9 cellular contexts compared by ENCODE assay signal in the genomic region with DNA sequence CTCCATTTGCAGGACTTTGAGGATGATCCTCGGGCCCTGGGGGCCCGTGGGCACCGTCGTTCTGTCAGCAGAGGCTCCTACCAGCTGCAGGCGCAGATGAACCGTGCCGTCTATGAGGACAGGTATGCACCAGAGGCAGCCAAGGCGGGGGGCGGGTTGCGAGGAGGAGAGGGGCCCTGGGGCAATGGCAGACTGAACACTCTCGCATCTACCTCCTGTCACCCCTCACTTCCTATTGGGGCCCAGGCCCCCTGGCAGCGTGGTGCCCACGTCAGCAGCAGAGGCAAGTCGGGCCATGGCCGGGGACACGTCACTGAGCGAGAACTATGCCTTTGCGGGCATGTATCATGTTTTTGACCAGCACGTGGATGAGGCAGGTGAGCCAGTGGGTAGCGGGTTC.
"Had no signal": no experiment of that assay in that cellular context is flagged by ENCODE, and none has a peak within 500 bp of the region (broad histone marks: within the 10 kb centered on the region; RNA-seq: fewer than 3 reads in every experiment).

No MANE protein-coding gene starts in this region.

- H3K9me3 Mint-ChIP-seq: HFFc6, IgD-negative memory B cell had no signal

- H3K27ac ChIP-seq: GM23248, HL-60 had no signal

- H3K9me3 ChIP-seq: HAP-1 had no signal

- DNase-seq: GM23248, GOT3, H7, HFFc6 had no signal

- H3K27ac Mint-ChIP-seq: HFFc6 had no signal

- H3K4me3 ChIP-seq: HAP-1 had no signal

- FAIRE-seq: HepG2 had no signal

- H2AFZ ChIP-seq: GM23248 had no signal

- H3K27me3 Mint-ChIP-seq: IgD-negative memory B cell had no signal

- ATAC-seq: HCT116, HepG2 had no signal
